Comparison of ENCODE assay signal across 1 cellular context in genomic region chr6:35688605-35689322, GRCh38.
TF ChIP-seq lines count a peak whose summit lies in the region.

Gene FKBP5, minus strand, starts transcription at chr6:35688915. Its CDS starts 46,091 bp downstream, at chr6:35642824.

TF ChIP-seq in HepG2, 621 proteins besides CTCF, POLR2A, EP300 and RAD21 (continued from another document and continues in another):
- TF ChIP-seq NFIB (CRISPR knock-in tag; IDR thresholded peaks at IDR 0.05; ENCODE audit: borderline replicate concordance) (no peak), ZNF251 (CRISPR knock-in tag; IDR thresholded peaks at IDR 0.05) (no peak), NR3C1 (CRISPR knock-in tag; IDR thresholded peaks at IDR 0.05) (no peak), CREBL2 (CRISPR knock-in tag; IDR thresholded peaks at IDR 0.05; ENCODE audit: borderline replicate concordance) (no peak; the same call in none of the 2 replicates), SRF (IDR thresholded peaks at IDR 0.05; ENCODE audit: low read depth, low read length) (peak; percentile 81), HNRNPL (IDR thresholded peaks at IDR 0.05; ENCODE audit: low read depth, low read length) (0 out of 2 replicates have a peak, but pooled peaks have one; percentile 50), PREB (CRISPR knock-in tag; IDR thresholded peaks at IDR 0.05) (no peak), ZNF253 (CRISPR knock-in tag; IDR thresholded peaks at IDR 0.05; ENCODE audit: borderline replicate concordance) (peak; percentile 57; the same call in 1 of the 2 replicates), RARG (CRISPR knock-in tag; IDR thresholded peaks at IDR 0.05; ENCODE audit: low read depth) (no peak), ARID2 (CRISPR knock-in tag; IDR thresholded peaks at IDR 0.05; ENCODE audit: borderline replicate concordance) (no peak), TARDBP (CRISPR knock-in tag; IDR thresholded peaks at IDR 0.05) (no peak; the same call in 1 of the 2 replicates), ZNF816 (CRISPR knock-in tag; IDR thresholded peaks at IDR 0.05; ENCODE audit: borderline replicate concordance) (no peak), ZZZ3 (CRISPR knock-in tag; IDR thresholded peaks at IDR 0.05; ENCODE audit: borderline replicate concordance) (no peak), DBP (CRISPR knock-in tag; IDR thresholded peaks at IDR 0.05; ENCODE audit: not compliant biosample characterization) (peak; percentile 27), CBX2 (IDR thresholded peaks at IDR 0.05; ENCODE audit: low read depth, low read length) (no peak), CBX2 (CRISPR knock-in tag; IDR thresholded peaks at IDR 0.05; ENCODE audit: low read depth) (no peak), ZNF629 (CRISPR knock-in tag; conservative IDR thresholded peaks at IDR 0.05) (no peak), SNAPC2 (CRISPR knock-in tag; IDR thresholded peaks at IDR 0.05) (peak; percentile 93; the same call in 1 of the 2 replicates), CEBPZ (IDR thresholded peaks at IDR 0.05; ENCODE audit: low read length) (no peak), HMGA1 (CRISPR knock-in tag; conservative IDR thresholded peaks at IDR 0.05) (no peak), ZNF644 (CRISPR knock-in tag; IDR thresholded peaks at IDR 0.05; ENCODE audit: low read depth) (0 out of 2 replicates have a peak, but pooled peaks have one; percentile 32), ZMAT5 (CRISPR knock-in tag; IDR thresholded peaks at IDR 0.05; ENCODE audit: borderline replicate concordance, low read depth) (no peak), MEIS2 (CRISPR knock-in tag; IDR thresholded peaks at IDR 0.05) (no peak; the same call in 1 of the 2 replicates), PLSCR1 (CRISPR knock-in tag; IDR thresholded peaks at IDR 0.05; ENCODE audit: borderline replicate concordance) (no peak), SALL2 (CRISPR knock-in tag; IDR thresholded peaks at IDR 0.05) (peak; percentile 74), ZNF543 (CRISPR knock-in tag; IDR thresholded peaks at IDR 0.05) (no peak), AKAP8 (CRISPR knock-in tag; IDR thresholded peaks at IDR 0.05) (0 out of 2 replicates have a peak, but pooled peaks have one; percentile 0), MLLT10 (CRISPR knock-in tag; IDR thresholded peaks at IDR 0.05) (no peak), KLF13 (CRISPR knock-in tag; IDR thresholded peaks at IDR 0.05) (no peak; the same call in 1 of the 2 replicates), ISX (CRISPR knock-in tag; conservative IDR thresholded peaks at IDR 0.05) (no peak), POLR2AphosphoS2 (IDR thresholded peaks at IDR 0.05; ENCODE audit: low read depth, low read length) (no peak), ZNF737 (CRISPR knock-in tag; IDR thresholded peaks at IDR 0.05; ENCODE audit: borderline replicate concordance) (no peak; the same call in 1 of the 2 replicates), ZNF768 (CRISPR knock-in tag; IDR thresholded peaks at IDR 0.05) (peak; percentile 13; the same call in 1 of the 2 replicates), RFX1 (IDR thresholded peaks at IDR 0.05) (no peak), ATF4 (CRISPR knock-in tag; IDR thresholded peaks at IDR 0.05) (no peak), ZBTB7A (CRISPR knock-in tag; IDR thresholded peaks at IDR 0.05) (peak; percentile 73; the same call in 1 of the 2 replicates), ZNF652 (CRISPR knock-in tag; IDR thresholded peaks at IDR 0.05; ENCODE audit: borderline replicate concordance, low read depth) (no peak), NKX3-1 (CRISPR knock-in tag; IDR thresholded peaks at IDR 0.05) (no peak), ZNF776 (CRISPR knock-in tag; IDR thresholded peaks at IDR 0.05) (no peak; the same call in 1 of the 2 replicates), RARA (CRISPR knock-in tag; IDR thresholded peaks at IDR 0.05) (no peak), PAF1 (CRISPR knock-in tag; IDR thresholded peaks at IDR 0.05) (no peak), CCAR2 (optimal IDR thresholded peaks at IDR 0.05; ENCODE audit: low read depth, low read length) (no peak), ATF1 (CRISPR knock-in tag; IDR thresholded peaks at IDR 0.05) (no peak), E2F1 (CRISPR knock-in tag; IDR thresholded peaks at IDR 0.05) (peak; percentile 97), ZNF407 (CRISPR knock-in tag; IDR thresholded peaks at IDR 0.05; ENCODE audit: not compliant biosample characterization) (peak; percentile 78), TOPORS (CRISPR knock-in tag; IDR thresholded peaks at IDR 0.05) (no peak), MED13 (CRISPR knock-in tag; IDR thresholded peaks at IDR 0.05) (0 out of 2 replicates have a peak, but pooled peaks have one; percentile 28), EHMT2 (IDR thresholded peaks at IDR 0.05; ENCODE audit: borderline replicate concordance, low read depth, low read length) (no peak), E2F2 (CRISPR knock-in tag; IDR thresholded peaks at IDR 0.05; ENCODE audit: borderline replicate concordance) (no peak)
